17 cellular contexts compared by ENCODE assay signal in the genomic region with DNA sequence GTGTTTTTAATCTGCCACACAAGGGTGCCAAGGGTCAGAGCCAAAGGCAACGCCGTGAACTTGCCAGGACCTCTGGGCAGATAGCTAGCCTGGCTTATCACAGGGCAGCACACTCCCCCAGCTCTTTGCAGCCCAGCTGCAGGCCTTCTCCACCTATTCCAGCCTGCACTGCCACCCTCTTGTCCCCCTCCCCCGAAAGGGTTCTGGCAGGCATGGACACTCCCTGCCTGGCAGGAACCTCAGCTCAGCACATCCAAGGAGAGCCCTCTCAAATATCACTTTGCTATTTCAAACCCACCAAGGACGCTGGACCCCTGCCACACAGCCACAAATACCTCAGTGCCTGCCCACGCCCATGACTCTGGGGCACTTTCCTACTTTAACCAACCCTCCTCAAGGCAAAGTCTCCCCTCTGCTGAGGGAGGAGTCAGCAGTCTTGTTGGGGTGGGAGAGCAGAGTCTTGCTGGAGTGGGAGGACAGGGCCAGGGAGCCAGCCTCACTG. TPM values are rescaled to one million over a fixed set of nuclear protein-coding genes. Genes with fewer than 3 reads are reported as not detected.
DNase-seq lines count a peak whose midpoint lies in the region; ATAC-seq and TF ChIP-seq lines count a peak whose summit lies in the region.
"Had no signal": no experiment of that assay in that cellular context is flagged by ENCODE, and none has a peak within 500 bp of the region (broad histone marks: within the 10 kb centered on the region; RNA-seq: fewer than 3 reads in every experiment).

No MANE protein-coding gene starts in this region.

- peaks cover 100% of the 10 kb centered on the region for H3K79me2 ChIP-seq in GM23338 (replicated peaks; ENCODE audit: insufficient read depth)

- no peaks in the 10 kb centered on the region for H3K9me3 Mint-ChIP-seq in GM23338
- H3K9me3 Mint-ChIP-seq in stimulated activated naive CD8-positive, alpha-beta T cell treated with anti-CD3 and anti-CD28 coated beads, Interleukin-15, amount 100 ng/mL, for 72 hours: peaks cover 0 to 8% of the 10 kb centered on the region in 2 donors

- H3K4me3 ChIP-seq in GM23338: no peak overlapping the region
- no peak overlapping the region for H3K4me3 ChIP-seq in heart right ventricle
- peak overlapping the region; percentile 19 for H3K4me3 ChIP-seq in psoas muscle
- H3K4me3 ChIP-seq: Peyer's patch had no signal

- peaks cover 73% of the 10 kb centered on the region for H4K20me1 ChIP-seq in GM23338 (replicated peaks; ENCODE audit: insufficient read depth)

- no peak overlapping the region for H2AFZ ChIP-seq in GM23338

- intact Hi-C loops in heart right ventricle (cut with DNase I) (loop anchor here in 2 of 10 donors (5.0 to 10.0 kb wide), 2 partner anchors 35 to 62 kb away; no protein-coding TSS in a partner anchor), psoas muscle (cut with DNase I) (loop anchor here in 1 of 2 donors (5.0 kb wide), 1 partner anchor 55 kb away; no protein-coding TSS in a partner anchor)

- H3K27ac ChIP-seq in GM23338 (ENCODE audit: low read depth) (no peak overlapping the region), heart right ventricle (peak overlapping the region in 9 of 10 donors; percentile 50 to 86 (median 73)), psoas muscle (peak overlapping the region; percentile 71)
- H3K27ac ChIP-seq: Peyer's patch had no signal

- no peaks in the 10 kb centered on the region for H3K9me3 ChIP-seq in heart right ventricle
- H3K9me3 ChIP-seq in psoas muscle: no peaks in the 10 kb centered on the region
- H3K9me3 ChIP-seq: Peyer's patch had no signal

- H3K27me3 Mint-ChIP-seq in GM23338 (ENCODE audit: insufficient read depth, low read depth, poor library complexity): peaks cover 14% of the 10 kb centered on the region
- H3K27me3 Mint-ChIP-seq in stimulated activated naive CD8-positive, alpha-beta T cell treated with anti-CD3 and anti-CD28 coated beads, Interleukin-15, amount 100 ng/mL, for 72 hours: no peaks in the 10 kb centered on the region
- H3K27me3 Mint-ChIP-seq: activated naive CD8-positive, alpha-beta T cell treated with anti-CD3 and anti-CD28 coated beads for 36 hours had no signal

- peaks cover 24% of the 10 kb centered on the region; the same call in 1 of the 2 replicates for H3K4me1 ChIP-seq in GM23338 (ENCODE audit: insufficient read depth)
- peaks cover 0 to 74% (median 46%) of the 10 kb centered on the region in 9 donors for H3K4me1 ChIP-seq in heart right ventricle
- peaks cover 86% of the 10 kb centered on the region for H3K4me1 ChIP-seq in psoas muscle

- no peak for TF ChIP-seq CTCF in GM23338 (conservative IDR thresholded peaks at IDR 0.05; ENCODE audit: low read depth in 2 of 2)
- TF ChIP-seq CTCF in heart right ventricle (IDR thresholded peaks at IDR 0.05): no peak
- no peak for TF ChIP-seq CTCF in psoas muscle (IDR thresholded peaks at IDR 0.05)

- H3K36me3 Mint-ChIP-seq in GM23338 (ENCODE audit: low read depth): peaks cover 92% of the 10 kb centered on the region

- H3K27ac Mint-ChIP-seq in GM23338: no peak overlapping the region
- H3K27ac Mint-ChIP-seq in stimulated activated naive CD8-positive, alpha-beta T cell treated with anti-CD3 and anti-CD28 coated beads, Interleukin-15, amount 100 ng/mL, for 72 hours: no peak overlapping the region
- H3K27ac Mint-ChIP-seq: activated naive CD8-positive, alpha-beta T cell treated with anti-CD3 and anti-CD28 coated beads for 36 hours had no signal

- H3K9me2 ChIP-seq in GM23338 (ENCODE audit: insufficient read depth): no peaks in the 10 kb centered on the region

- H3K4me1 Mint-ChIP-seq in GM23338: peaks cover 55% of the 10 kb centered on the region
- H3K4me1 Mint-ChIP-seq in stimulated activated naive CD8-positive, alpha-beta T cell treated with anti-CD3 and anti-CD28 coated beads, Interleukin-15, amount 100 ng/mL, for 72 hours: peaks cover 62% of the 10 kb centered on the region

- H3K36me3 ChIP-seq in GM23338 (ENCODE audit: insufficient read depth): peaks cover 45% of the 10 kb centered on the region
- peaks cover 0 to 96% (median 21%) of the 10 kb centered on the region in 9 donors for H3K36me3 ChIP-seq in heart right ventricle
- peaks cover 0 to 42% of the 10 kb centered on the region in 2 donors for H3K36me3 ChIP-seq in psoas muscle (ENCODE audit: insufficient read depth in 1 of 2, low read depth in 1 of 2)

- no peak overlapping the region for H3K4me3 Mint-ChIP-seq in GM23338
- H3K4me3 Mint-ChIP-seq in stimulated activated naive CD8-positive, alpha-beta T cell treated with anti-CD3 and anti-CD28 coated beads, Interleukin-15, amount 100 ng/mL, for 72 hours: no peak overlapping the region
- H3K4me3 Mint-ChIP-seq: activated naive CD8-positive, alpha-beta T cell treated with anti-CD3 and anti-CD28 coated beads for 36 hours had no signal

- DNase-seq in GM23338 (ENCODE audit: low spot score) (no peak), heart right ventricle (peak; percentile 69 to 77), psoas muscle (peak; percentile 59 to 87), cortex of kidney (lab: John Stamatoyannopoulos, UW) (no peak)
- DNase-seq in stimulated activated naive CD8-positive, alpha-beta T cell treated with anti-CD3 and anti-CD28 coated beads, Interleukin-15, amount 100 ng/mL, for 72 hours: no peak
- DNase-seq in stimulated activated CD8-positive, alpha-beta memory T cell treated with anti-CD3 and anti-CD28 coated beads, Interleukin-4, amount 100 ng/mL, for 48 hours: no peak
- DNase-seq: activated naive CD8-positive, alpha-beta T cell treated with anti-CD3 and anti-CD28 coated beads for 36 hours; AML-193; effector CD4-positive, alpha-beta T cell; GF-D8; KBM-7; NCI-H2171; Peyer's patch; retina; T1000 had no signal

- WGBS in heart right ventricle, 2 donors: 34 to 47% methylated on average over 5 of the region's 5 CpGs
- WGBS in psoas muscle, 3 donors: 26 to 43% (median 35%) methylated on average over 5 of the region's 5 CpGs

- H3F3A ChIP-seq in GM23338 (replicated peaks; ENCODE audit: low read depth): no peaks in the 10 kb centered on the region

- H3K27me3 ChIP-seq in GM23338 (ENCODE audit: insufficient read depth): no peaks in the 10 kb centered on the region
- no peaks in the 10 kb centered on the region for H3K27me3 ChIP-seq in heart right ventricle
- H3K27me3 ChIP-seq in psoas muscle (ENCODE audit: insufficient read depth in 3 of 3, low read length in 2 of 3): no peaks in the 10 kb centered on the region
- H3K27me3 ChIP-seq: Peyer's patch had no signal

- ATAC-seq in GM23338 (peak; percentile 57), SK-N-SH treated with all-trans-retinoic acid at 6 μM for 48 hours (peak; percentile 66), heart right ventricle (peak; percentile 88 to 96 (median 94)), psoas muscle (peak; percentile 74 to 81 (median 79)), GM21717 (IDR thresholded peaks at IDR 0.05; ENCODE audit: unreplicated experiment) (no peak)
- ATAC-seq in stimulated activated naive CD8-positive, alpha-beta T cell treated with anti-CD3 and anti-CD28 coated beads, Interleukin-15, amount 100 ng/mL, for 72 hours: no peak

- H3K4me2 ChIP-seq in GM23338: no peak overlapping the region

TF ChIP-seq in SK-N-SH treated with all-trans-retinoic acid at 6 μM for 48 hours, 23 proteins besides CTCF, POLR2A, EP300 and RAD21 (continues in another document):
- TF ChIP-seq, protein P1, sequence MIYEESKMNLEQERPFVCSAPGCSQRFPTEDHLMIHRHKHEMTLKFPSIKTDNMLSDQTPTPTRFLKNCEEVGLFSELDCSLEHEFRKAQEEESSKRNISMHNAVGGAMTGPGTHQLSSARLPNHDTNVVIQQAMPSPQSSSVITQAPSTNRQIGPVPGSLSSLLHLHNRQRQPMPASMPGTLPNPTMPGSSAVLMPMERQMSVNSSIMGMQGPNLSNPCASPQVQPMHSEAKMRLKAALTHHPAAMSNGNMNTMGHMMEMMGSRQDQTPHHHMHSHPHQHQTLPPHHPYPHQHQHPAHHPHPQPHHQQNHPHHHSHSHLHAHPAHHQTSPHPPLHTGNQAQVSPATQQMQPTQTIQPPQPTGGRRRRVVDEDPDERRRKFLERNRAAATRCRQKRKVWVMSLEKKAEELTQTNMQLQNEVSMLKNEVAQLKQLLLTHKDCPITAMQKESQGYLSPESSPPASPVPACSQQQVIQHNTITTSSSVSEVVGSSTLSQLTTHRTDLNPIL (CRISPR knock-in tag; IDR thresholded peaks at IDR 0.05; ENCODE audit: low read depth): no peak
- TF ChIP-seq ISL1 (CRISPR knock-in tag; IDR thresholded peaks at IDR 0.05) (no peak), BACH2 (CRISPR knock-in tag; IDR thresholded peaks at IDR 0.05; ENCODE audit: borderline replicate concordance) (no peak), ESRRG (CRISPR knock-in tag; IDR thresholded peaks at IDR 0.05) (no peak), ZNF8 (CRISPR knock-in tag; IDR thresholded peaks at IDR 0.05) (no peak)
- TF ChIP-seq, protein P2, sequence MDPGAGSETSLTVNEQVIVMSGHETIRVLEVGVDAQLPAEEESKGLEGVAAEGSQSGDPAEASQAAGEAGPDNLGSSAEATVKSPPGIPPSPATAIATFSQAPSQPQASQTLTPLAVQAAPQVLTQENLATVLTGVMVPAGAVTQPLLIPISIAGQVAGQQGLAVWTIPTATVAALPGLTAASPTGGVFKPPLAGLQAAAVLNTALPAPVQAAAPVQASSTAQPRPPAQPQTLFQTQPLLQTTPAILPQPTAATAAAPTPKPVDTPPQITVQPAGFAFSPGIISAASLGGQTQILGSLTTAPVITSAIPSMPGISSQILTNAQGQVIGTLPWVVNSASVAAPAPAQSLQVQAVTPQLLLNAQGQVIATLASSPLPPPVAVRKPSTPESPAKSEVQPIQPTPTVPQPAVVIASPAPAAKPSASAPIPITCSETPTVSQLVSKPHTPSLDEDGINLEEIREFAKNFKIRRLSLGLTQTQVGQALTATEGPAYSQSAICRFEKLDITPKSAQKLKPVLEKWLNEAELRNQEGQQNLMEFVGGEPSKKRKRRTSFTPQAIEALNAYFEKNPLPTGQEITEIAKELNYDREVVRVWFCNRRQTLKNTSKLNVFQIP (CRISPR knock-in tag; IDR thresholded peaks at IDR 0.05; ENCODE audit: borderline replicate concordance, low read depth): no peak

RNA-seq across cellular contexts. Expression of a gene that starts 9.1 kb away (rescaled TPM):
- total RNA-seq in GM23338 (2014; rRNA removed; shearing (Covaris generic)): 47.4 and 59.5 TPM in 2 replicates
- polyA plus RNA-seq in GM23338 (2016; fragmentation: Nextera tagmentation; extraction: Ambion mirVana) (68.6 and 82.3 TPM in 2 replicates), heart right ventricle (10 to 100 TPM; 17.6 to 58.8 TPM), psoas muscle (10 to 100 TPM in 2 of 3 donors, 1 to 10 TPM in 1; 7.9 to 22.6 (median 12.5) TPM)
- total RNA-seq in heart right ventricle (10 to 100 TPM; 33.7 to 71.9 (median 52.8) TPM), psoas muscle (10 to 100 TPM; 13.8 to 24.2 (median 22.0) TPM)

Comparison
In these comparisons a context has a peak if more than half of its experiments do, and no peak if none do; other contexts are left out.
1. ATAC-seq: peak in GM23338 (single experiment), SK-N-SH treated with all-trans-retinoic acid at 6 μM for 48 hours (single experiment), heart right ventricle (8 of 8) and psoas muscle (4 of 4); none in stimulated activated naive CD8-positive, alpha-beta T cell treated with anti-CD3 and anti-CD28 coated beads, Interleukin-15, amount 100 ng/mL, for 72 hours (single experiment) and GM21717 (single experiment).
2. DNase-seq: peak in heart right ventricle (2 of 2) and psoas muscle (2 of 2); none in GM23338 (single experiment), stimulated activated naive CD8-positive, alpha-beta T cell treated with anti-CD3 and anti-CD28 coated beads, Interleukin-15, amount 100 ng/mL, for 72 hours (0 of 2), stimulated activated CD8-positive, alpha-beta memory T cell treated with anti-CD3 and anti-CD28 coated beads, Interleukin-4, amount 100 ng/mL, for 48 hours (single experiment) and cortex of kidney (single experiment).